ENCODE assay signal across 1 cellular context in the genomic region with DNA sequence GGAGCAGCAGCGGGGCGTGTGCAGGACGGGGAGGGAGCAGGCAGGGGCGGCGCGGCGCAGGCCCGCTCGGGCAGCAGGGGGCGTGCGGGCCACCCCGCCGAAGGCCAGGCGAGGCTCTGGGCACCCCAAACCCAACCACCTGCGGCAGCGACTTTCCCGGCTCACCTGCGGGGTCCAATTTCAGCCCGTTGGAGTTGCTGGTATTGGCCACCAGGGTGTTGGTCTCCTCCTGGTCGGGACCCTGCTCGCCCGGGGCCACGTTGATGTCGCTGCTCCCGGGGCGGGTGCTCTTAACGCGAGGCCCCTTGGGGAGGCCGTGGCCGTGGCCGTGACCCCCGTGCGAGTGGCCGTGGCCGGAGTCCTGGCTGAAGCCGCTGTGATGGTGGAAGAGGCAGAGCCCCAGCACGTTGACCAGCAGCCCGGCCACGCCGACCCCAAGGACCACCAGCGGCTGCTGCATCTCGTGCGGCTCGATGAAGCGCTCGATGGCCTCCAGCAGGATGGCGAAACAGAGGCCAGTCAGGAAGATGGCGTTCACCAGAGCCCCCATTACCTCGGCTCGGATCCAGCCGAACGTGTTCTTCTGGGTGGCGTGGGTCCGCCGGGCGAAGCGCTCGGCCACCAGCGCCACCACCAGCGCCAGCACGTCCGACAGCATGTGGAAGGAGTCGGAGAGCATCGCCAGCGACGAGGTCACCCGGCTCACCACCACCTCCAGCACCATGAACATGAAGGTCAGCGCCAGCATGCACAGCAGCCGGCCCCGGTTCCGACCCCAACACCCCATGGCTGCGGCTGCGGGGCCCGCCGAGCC.
TF ChIP-seq lines count a peak whose summit lies in the region.

No MANE protein-coding gene starts in this region.

TF ChIP-seq in HepG2, 621 proteins besides CTCF, POLR2A, EP300 and RAD21 (continued from another document and continues in another):
- TF ChIP-seq, protein P1, sequence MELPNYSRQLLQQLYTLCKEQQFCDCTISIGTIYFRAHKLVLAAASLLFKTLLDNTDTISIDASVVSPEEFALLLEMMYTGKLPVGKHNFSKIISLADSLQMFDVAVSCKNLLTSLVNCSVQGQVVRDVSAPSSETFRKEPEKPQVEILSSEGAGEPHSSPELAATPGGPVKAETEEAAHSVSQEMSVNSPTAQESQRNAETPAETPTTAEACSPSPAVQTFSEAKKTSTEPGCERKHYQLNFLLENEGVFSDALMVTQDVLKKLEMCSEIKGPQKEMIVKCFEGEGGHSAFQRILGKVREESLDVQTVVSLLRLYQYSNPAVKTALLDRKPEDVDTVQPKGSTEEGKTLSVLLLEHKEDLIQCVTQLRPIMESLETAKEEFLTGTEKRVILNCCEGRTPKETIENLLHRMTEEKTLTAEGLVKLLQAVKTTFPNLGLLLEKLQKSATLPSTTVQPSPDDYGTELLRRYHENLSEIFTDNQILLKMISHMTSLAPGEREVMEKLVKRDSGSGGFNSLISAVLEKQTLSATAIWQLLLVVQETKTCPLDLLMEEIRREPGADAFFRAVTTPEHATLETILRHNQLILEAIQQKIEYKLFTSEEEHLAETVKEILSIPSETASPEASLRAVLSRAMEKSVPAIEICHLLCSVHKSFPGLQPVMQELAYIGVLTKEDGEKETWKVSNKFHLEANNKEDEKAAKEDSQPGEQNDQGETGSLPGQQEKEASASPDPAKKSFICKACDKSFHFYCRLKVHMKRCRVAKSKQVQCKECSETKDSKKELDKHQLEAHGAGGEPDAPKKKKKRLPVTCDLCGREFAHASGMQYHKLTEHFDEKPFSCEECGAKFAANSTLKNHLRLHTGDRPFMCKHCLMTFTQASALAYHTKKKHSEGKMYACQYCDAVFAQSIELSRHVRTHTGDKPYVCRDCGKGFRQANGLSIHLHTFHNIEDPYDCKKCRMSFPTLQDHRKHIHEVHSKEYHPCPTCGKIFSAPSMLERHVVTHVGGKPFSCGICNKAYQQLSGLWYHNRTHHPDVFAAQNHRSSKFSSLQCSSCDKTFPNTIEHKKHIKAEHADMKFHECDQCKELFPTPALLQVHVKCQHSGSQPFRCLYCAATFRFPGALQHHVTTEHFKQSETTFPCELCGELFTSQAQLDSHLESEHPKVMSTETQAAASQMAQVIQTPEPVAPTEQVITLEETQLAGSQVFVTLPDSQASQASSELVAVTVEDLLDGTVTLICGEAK (IDR thresholded peaks at IDR 0.05): no peak
- TF ChIP-seq, protein P1 (CRISPR knock-in tag; IDR thresholded peaks at IDR 0.05): no peak
- TF ChIP-seq POLR2AphosphoS5 (IDR thresholded peaks at IDR 0.05; ENCODE audit: low read depth, low read length) (no peak), ZNF672 (CRISPR knock-in tag; IDR thresholded peaks at IDR 0.05) (no peak), NONO (IDR thresholded peaks at IDR 0.05) (no peak), NONO (CRISPR knock-in tag; conservative IDR thresholded peaks at IDR 0.05) (peak; percentile 79; the same call in 1 of the 2 replicates), NFE2L1 (CRISPR knock-in tag; IDR thresholded peaks at IDR 0.05; ENCODE audit: borderline replicate concordance) (no peak), POLR2AphosphoS2 (IDR thresholded peaks at IDR 0.05; ENCODE audit: low read depth, low read length) (no peak), IRX3 (CRISPR knock-in tag; IDR thresholded peaks at IDR 0.05; ENCODE audit: borderline replicate concordance, low read depth) (no peak), ZNF589 (CRISPR knock-in tag; conservative IDR thresholded peaks at IDR 0.05) (0 out of 2 replicates have a peak, but pooled peaks have one; percentile 68), SMYD3 (CRISPR knock-in tag; IDR thresholded peaks at IDR 0.05) (no peak), MTF1 (CRISPR knock-in tag; IDR thresholded peaks at IDR 0.05) (peak; percentile 94; the same call in 1 of the 2 replicates), ZNF234 (CRISPR knock-in tag; conservative IDR thresholded peaks at IDR 0.05) (0 out of 2 replicates have a peak, but pooled peaks have one; percentile 79), BHLHE40 (IDR thresholded peaks at IDR 0.05; ENCODE audit: low read length) (no peak), PRPF4 (IDR thresholded peaks at IDR 0.05; ENCODE audit: low read depth, low read length, poor library complexity, severe bottlenecking) (no peak), TEAD2 (CRISPR knock-in tag; IDR thresholded peaks at IDR 0.05) (no peak; the same call in 1 of the 2 replicates), CBX5 (CRISPR knock-in tag; IDR thresholded peaks at IDR 0.05; ENCODE audit: borderline replicate concordance) (no peak)
- TF ChIP-seq, protein P2, sequence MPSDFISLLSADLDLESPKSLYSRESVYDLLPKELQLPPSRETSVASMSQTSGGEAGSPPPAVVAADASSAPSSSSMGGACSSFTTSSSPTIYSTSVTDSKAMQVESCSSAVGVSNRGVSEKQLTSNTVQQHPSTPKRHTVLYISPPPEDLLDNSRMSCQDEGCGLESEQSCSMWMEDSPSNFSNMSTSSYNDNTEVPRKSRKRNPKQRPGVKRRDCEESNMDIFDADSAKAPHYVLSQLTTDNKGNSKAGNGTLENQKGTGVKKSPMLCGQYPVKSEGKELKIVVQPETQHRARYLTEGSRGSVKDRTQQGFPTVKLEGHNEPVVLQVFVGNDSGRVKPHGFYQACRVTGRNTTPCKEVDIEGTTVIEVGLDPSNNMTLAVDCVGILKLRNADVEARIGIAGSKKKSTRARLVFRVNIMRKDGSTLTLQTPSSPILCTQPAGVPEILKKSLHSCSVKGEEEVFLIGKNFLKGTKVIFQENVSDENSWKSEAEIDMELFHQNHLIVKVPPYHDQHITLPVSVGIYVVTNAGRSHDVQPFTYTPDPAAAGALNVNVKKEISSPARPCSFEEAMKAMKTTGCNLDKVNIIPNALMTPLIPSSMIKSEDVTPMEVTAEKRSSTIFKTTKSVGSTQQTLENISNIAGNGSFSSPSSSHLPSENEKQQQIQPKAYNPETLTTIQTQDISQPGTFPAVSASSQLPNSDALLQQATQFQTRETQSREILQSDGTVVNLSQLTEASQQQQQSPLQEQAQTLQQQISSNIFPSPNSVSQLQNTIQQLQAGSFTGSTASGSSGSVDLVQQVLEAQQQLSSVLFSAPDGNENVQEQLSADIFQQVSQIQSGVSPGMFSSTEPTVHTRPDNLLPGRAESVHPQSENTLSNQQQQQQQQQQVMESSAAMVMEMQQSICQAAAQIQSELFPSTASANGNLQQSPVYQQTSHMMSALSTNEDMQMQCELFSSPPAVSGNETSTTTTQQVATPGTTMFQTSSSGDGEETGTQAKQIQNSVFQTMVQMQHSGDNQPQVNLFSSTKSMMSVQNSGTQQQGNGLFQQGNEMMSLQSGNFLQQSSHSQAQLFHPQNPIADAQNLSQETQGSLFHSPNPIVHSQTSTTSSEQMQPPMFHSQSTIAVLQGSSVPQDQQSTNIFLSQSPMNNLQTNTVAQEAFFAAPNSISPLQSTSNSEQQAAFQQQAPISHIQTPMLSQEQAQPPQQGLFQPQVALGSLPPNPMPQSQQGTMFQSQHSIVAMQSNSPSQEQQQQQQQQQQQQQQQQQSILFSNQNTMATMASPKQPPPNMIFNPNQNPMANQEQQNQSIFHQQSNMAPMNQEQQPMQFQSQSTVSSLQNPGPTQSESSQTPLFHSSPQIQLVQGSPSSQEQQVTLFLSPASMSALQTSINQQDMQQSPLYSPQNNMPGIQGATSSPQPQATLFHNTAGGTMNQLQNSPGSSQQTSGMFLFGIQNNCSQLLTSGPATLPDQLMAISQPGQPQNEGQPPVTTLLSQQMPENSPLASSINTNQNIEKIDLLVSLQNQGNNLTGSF (CRISPR knock-in tag; IDR thresholded peaks at IDR 0.05): no peak
- TF ChIP-seq, protein P3, sequence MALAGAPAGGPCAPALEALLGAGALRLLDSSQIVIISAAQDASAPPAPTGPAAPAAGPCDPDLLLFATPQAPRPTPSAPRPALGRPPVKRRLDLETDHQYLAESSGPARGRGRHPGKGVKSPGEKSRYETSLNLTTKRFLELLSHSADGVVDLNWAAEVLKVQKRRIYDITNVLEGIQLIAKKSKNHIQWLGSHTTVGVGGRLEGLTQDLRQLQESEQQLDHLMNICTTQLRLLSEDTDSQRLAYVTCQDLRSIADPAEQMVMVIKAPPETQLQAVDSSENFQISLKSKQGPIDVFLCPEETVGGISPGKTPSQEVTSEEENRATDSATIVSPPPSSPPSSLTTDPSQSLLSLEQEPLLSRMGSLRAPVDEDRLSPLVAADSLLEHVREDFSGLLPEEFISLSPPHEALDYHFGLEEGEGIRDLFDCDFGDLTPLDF (CRISPR knock-in tag; IDR thresholded peaks at IDR 0.05): no peak
- TF ChIP-seq, protein P4, sequence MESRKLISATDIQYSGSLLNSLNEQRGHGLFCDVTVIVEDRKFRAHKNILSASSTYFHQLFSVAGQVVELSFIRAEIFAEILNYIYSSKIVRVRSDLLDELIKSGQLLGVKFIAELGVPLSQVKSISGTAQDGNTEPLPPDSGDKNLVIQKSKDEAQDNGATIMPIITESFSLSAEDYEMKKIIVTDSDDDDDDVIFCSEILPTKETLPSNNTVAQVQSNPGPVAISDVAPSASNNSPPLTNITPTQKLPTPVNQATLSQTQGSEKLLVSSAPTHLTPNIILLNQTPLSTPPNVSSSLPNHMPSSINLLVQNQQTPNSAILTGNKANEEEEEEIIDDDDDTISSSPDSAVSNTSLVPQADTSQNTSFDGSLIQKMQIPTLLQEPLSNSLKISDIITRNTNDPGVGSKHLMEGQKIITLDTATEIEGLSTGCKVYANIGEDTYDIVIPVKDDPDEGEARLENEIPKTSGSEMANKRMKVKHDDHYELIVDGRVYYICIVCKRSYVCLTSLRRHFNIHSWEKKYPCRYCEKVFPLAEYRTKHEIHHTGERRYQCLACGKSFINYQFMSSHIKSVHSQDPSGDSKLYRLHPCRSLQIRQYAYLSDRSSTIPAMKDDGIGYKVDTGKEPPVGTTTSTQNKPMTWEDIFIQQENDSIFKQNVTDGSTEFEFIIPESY (CRISPR knock-in tag; IDR thresholded peaks at IDR 0.05): no peak
- TF ChIP-seq, protein P5, sequence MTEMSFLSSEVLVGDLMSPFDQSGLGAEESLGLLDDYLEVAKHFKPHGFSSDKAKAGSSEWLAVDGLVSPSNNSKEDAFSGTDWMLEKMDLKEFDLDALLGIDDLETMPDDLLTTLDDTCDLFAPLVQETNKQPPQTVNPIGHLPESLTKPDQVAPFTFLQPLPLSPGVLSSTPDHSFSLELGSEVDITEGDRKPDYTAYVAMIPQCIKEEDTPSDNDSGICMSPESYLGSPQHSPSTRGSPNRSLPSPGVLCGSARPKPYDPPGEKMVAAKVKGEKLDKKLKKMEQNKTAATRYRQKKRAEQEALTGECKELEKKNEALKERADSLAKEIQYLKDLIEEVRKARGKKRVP (CRISPR knock-in tag; IDR thresholded peaks at IDR 0.05): 0 out of 4 replicates have a peak, but pooled peaks of 1 of the 2 experiments have one; percentile 51
- TF ChIP-seq, protein P6, sequence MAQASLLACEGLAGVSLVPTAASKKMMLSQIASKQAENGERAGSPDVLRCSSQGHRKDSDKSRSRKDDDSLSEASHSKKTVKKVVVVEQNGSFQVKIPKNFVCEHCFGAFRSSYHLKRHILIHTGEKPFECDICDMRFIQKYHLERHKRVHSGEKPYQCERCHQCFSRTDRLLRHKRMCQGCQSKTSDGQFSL (CRISPR knock-in tag; IDR thresholded peaks at IDR 0.05): no peak
- TF ChIP-seq, protein P7, sequence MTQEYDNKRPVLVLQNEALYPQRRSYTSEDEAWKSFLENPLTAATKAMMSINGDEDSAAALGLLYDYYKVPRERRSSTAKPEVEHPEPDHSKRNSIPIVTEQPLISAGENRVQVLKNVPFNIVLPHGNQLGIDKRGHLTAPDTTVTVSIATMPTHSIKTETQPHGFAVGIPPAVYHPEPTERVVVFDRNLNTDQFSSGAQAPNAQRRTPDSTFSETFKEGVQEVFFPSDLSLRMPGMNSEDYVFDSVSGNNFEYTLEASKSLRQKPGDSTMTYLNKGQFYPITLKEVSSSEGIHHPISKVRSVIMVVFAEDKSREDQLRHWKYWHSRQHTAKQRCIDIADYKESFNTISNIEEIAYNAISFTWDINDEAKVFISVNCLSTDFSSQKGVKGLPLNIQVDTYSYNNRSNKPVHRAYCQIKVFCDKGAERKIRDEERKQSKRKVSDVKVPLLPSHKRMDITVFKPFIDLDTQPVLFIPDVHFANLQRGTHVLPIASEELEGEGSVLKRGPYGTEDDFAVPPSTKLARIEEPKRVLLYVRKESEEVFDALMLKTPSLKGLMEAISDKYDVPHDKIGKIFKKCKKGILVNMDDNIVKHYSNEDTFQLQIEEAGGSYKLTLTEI (CRISPR knock-in tag; conservative IDR thresholded peaks at IDR 0.05): no peak
- TF ChIP-seq, protein P8, sequence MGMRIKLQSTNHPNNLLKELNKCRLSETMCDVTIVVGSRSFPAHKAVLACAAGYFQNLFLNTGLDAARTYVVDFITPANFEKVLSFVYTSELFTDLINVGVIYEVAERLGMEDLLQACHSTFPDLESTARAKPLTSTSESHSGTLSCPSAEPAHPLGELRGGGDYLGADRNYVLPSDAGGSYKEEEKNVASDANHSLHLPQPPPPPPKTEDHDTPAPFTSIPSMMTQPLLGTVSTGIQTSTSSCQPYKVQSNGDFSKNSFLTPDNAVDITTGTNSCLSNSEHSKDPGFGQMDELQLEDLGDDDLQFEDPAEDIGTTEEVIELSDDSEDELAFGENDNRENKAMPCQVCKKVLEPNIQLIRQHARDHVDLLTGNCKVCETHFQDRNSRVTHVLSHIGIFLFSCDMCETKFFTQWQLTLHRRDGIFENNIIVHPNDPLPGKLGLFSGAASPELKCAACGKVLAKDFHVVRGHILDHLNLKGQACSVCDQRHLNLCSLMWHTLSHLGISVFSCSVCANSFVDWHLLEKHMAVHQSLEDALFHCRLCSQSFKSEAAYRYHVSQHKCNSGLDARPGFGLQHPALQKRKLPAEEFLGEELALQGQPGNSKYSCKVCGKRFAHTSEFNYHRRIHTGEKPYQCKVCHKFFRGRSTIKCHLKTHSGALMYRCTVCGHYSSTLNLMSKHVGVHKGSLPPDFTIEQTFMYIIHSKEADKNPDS (CRISPR knock-in tag; IDR thresholded peaks at IDR 0.05): no peak
